In genomic region chr22:44664149-44664548, GRCh38 we compare ENCODE assay signal across 8 cellular contexts. TPM values are rescaled to one million over a fixed set of nuclear protein-coding genes. Genes with fewer than 3 reads are reported as not detected.
A peak's percentile ranks its signal among the peaks of the same experiment; 100 is the strongest.
DNase-seq lines count a peak whose midpoint lies in the region; ATAC-seq and TF ChIP-seq lines count a peak whose summit lies in the region.

No MANE protein-coding gene starts in this region.

- H3K4me3 ChIP-seq in mesendoderm (ENCODE audit: low read length): no peak overlapping the region

- no peaks in the 10 kb centered on the region for H3K79me2 ChIP-seq in mesendoderm (ENCODE audit: control insufficient read depth, insufficient read depth, low read length)

- no peak overlapping the region for H3K4me3 Mint-ChIP-seq in activated B cell treated with CpG ODN at 0.5 μM for 24 hours
- no peak overlapping the region for H3K4me3 Mint-ChIP-seq in neural crest cell

- H3K18ac ChIP-seq in mesendoderm (ENCODE audit: low read length): no peak overlapping the region

- no peak overlapping the region for H3K4ac ChIP-seq in mesendoderm (ENCODE audit: low read depth, low read length)

- H3K27ac Mint-ChIP-seq in activated B cell treated with CpG ODN at 0.5 μM for 24 hours: no peak overlapping the region
- H3K27ac Mint-ChIP-seq in neural crest cell (ENCODE audit: unreplicated experiment): peak overlapping the region; percentile 35

- peaks cover 26% of the 10 kb centered on the region for H3K4me1 Mint-ChIP-seq in activated B cell treated with CpG ODN at 0.5 μM for 24 hours
- peaks cover 29% of the 10 kb centered on the region for H3K4me1 Mint-ChIP-seq in neural crest cell

- H3K27me3 Mint-ChIP-seq in activated B cell treated with CpG ODN at 0.5 μM for 24 hours (no peaks in the 10 kb centered on the region), neural crest cell (ENCODE audit: low read depth) (peaks cover 7% of the 10 kb centered on the region)

- no peaks in the 10 kb centered on the region for H3K27me3 ChIP-seq in mesendoderm (ENCODE audit: insufficient read depth, low read length, poor library complexity)

- in situ Hi-C loops in GM13977 (cut with MboI; ENCODE audit: low pct_unique_long_range_greater_than_20kb, low sequenced_read_pairs, unreplicated experiment): no loop called here

- no peaks in the 10 kb centered on the region for H3K36me3 Mint-ChIP-seq in activated B cell treated with CpG ODN at 0.5 μM for 24 hours (ENCODE audit: low read depth)
- no peaks in the 10 kb centered on the region for H3K36me3 Mint-ChIP-seq in neural crest cell (ENCODE audit: low read depth)

- H3K79me1 ChIP-seq in mesendoderm (ENCODE audit: low read length): no peaks in the 10 kb centered on the region

- no peak overlapping the region for H3K4me2 ChIP-seq in mesendoderm (ENCODE audit: low read length)

- ATAC-seq in activated B cell treated with CpG ODN at 0.5 μM for 24 hours (ENCODE audit: low read depth) (peak; percentile 35), HG03175 (IDR thresholded peaks at IDR 0.05; ENCODE audit: unreplicated experiment) (no peak), GM18517 (IDR thresholded peaks at IDR 0.05; ENCODE audit: unreplicated experiment) (no peak), GM21786 (IDR thresholded peaks at IDR 0.05; ENCODE audit: unreplicated experiment) (no peak)

- H3K23ac ChIP-seq in mesendoderm (ENCODE audit: low read length): no peak overlapping the region

- no peak overlapping the region for H2BK15ac ChIP-seq in mesendoderm (replicated peaks; ENCODE audit: low read depth)

- no peak overlapping the region for H2BK120ac ChIP-seq in mesendoderm (ENCODE audit: low read depth, low read length)

- H3K36me3 ChIP-seq in mesendoderm (ENCODE audit: control insufficient read depth, insufficient read depth, low read length): no peaks in the 10 kb centered on the region

- POLR2A ChIA-PET in activated B cell treated with CpG ODN at 0.5 μM for 24 hours (lab: Charles Lee): interaction anchor here (0.6 kb wide), 1 partner anchor 473 kb away, joined by 5 read pairs; no protein-coding TSS in a partner anchor

- H2AK5ac ChIP-seq in mesendoderm (ENCODE audit: low read length): no peak overlapping the region

- H3K56ac ChIP-seq in mesendoderm (ENCODE audit: low read length): no peak overlapping the region

- H2BK5ac ChIP-seq in mesendoderm (ENCODE audit: low read length): no peak overlapping the region

- H3K9ac ChIP-seq in mesendoderm (ENCODE audit: low read length): no peak overlapping the region

- H3K4me1 ChIP-seq in mesendoderm (ENCODE audit: control insufficient read depth, low read depth, low read length): no peaks in the 10 kb centered on the region

- CTCF ChIA-PET in activated B cell treated with CpG ODN at 0.5 μM for 24 hours (lab: Charles Lee): interaction anchor here (0.8 to 1.2 kb wide), 2 partner anchors 20 to 70 kb away, joined by 3 read pairs; no protein-coding TSS in a partner anchor

- DNase-seq in GM13977 (ENCODE audit: low spot score): peak; percentile 57
- DNase-seq in activated B cell treated with CpG ODN at 0.5 μM for 24 hours: no peak
- DNase-seq in effector CD8-positive, alpha-beta T cell (lab: John Stamatoyannopoulos, UW): peak; percentile 18
- no peak for DNase-seq in neural crest cell (ENCODE audit: low read depth, low spot score)
- no peak for DNase-seq in mesendoderm

- WGBS in mesendoderm (ENCODE audit: extremely low coverage, insufficient coverage, low lambda C conversion rate): no CpG with 5 or more reads among the region's 11 CpGs

- H4K8ac ChIP-seq in mesendoderm (ENCODE audit: low read depth, low read length): no peak overlapping the region

- no peak overlapping the region for H4K5ac ChIP-seq in mesendoderm (ENCODE audit: low read length)

- H3K9me3 Mint-ChIP-seq in activated B cell treated with CpG ODN at 0.5 μM for 24 hours (no peaks in the 10 kb centered on the region), neural crest cell (no peaks in the 10 kb centered on the region)

- intact Hi-C loops in activated B cell treated with CpG ODN at 0.5 μM for 24 hours (cut with micrococcal nuclease): no loop called here

- TF ChIP-seq CTCF in GM13977 (IDR thresholded peaks at IDR 0.05; ENCODE audit: extremely low read depth, insufficient read depth, missing control alignments): no peak
- TF ChIP-seq CTCF in activated B cell treated with CpG ODN at 0.5 μM for 24 hours (IDR thresholded peaks at IDR 0.05): no peak
- no peak for TF ChIP-seq CTCF in neural crest cell (conservative IDR thresholded peaks at IDR 0.05)

- H3K27ac ChIP-seq in mesendoderm (ENCODE audit: low read depth, low read length): no peak overlapping the region

RNA-seq across cellular contexts. Expression of gene PRR5, which starts 37.9 kb away (rescaled TPM):
- total RNA-seq in activated B cell treated with CpG ODN at 0.5 μM for 24 hours (15.5 and 18.0 TPM in 2 replicates), neural crest cell (11.9 and 13.6 TPM in 2 replicates)
- polyA plus RNA-seq in mesendoderm (2013, experiment 1 of 2): 9.1 TPM
- 9.0 TPM for polyA plus RNA-seq in mesendoderm (2013, experiment 2 of 2)

Comparison
In these comparisons a context has a peak if more than half of its experiments do, and no peak if none do; other contexts are left out.
1. DNase-seq: peak in GM13977 (single experiment) and effector CD8-positive, alpha-beta T cell (single experiment); none in activated B cell treated with CpG ODN at 0.5 μM for 24 hours (single experiment), neural crest cell (single experiment) and mesendoderm (single experiment).